ENCODE assay signal across 26 cellular contexts in genomic region chr10:121355161-121355560, GRCh38.
"Had no signal": no experiment of that assay in that cellular context is flagged by ENCODE, and none has a peak within 500 bp of the region (broad histone marks: within the 10 kb centered on the region; RNA-seq: fewer than 3 reads in every experiment).

No MANE protein-coding gene starts in this region.

- H3K4me2 ChIP-seq: neural progenitor cell had no signal

- H3K9me3 ChIP-seq: ovary, psoas muscle, right lobe of liver, sigmoid colon, suprapubic skin, testis, tibial artery, transverse colon, upper lobe of right lung, uterus had no signal

- H3K4me3 ChIP-seq: neural progenitor cell, ovary, psoas muscle, right lobe of liver, sigmoid colon, skin epidermis, suprapubic skin, testis, tibial artery, transverse colon, upper lobe of right lung, uterus had no signal

- H3K36me3 ChIP-seq: neural progenitor cell, ovary, right lobe of liver, sigmoid colon, suprapubic skin, tibial artery, transverse colon, upper lobe of right lung, uterus had no signal

- H3K27me3 ChIP-seq: neural progenitor cell, ovary, right lobe of liver, sigmoid colon, suprapubic skin, testis, tibial artery, transverse colon, upper lobe of right lung, uterus had no signal

- H3K79me2 ChIP-seq: parathyroid adenoma had no signal

- H3K27ac ChIP-seq: neural progenitor cell, ovary, parathyroid adenoma, psoas muscle, right lobe of liver, sigmoid colon, skin epidermis, suprapubic skin, testis, tibial artery, transverse colon, upper lobe of right lung, uterus had no signal

- DNase-seq: naive thymus-derived CD4-positive, alpha-beta T cell; natural killer cell; occipital lobe; ovary; psoas muscle; right cardiac atrium; right lobe of liver; sigmoid colon; stimulated activated CD4-positive, alpha-beta T cell treated with anti-CD3 and anti-CD28 coated beads, Interleukin-15, amount 100 ng/mL, for 24 hours; stimulated activated CD4-positive, alpha-beta T cell treated with anti-CD3 and anti-CD28 coated beads, Interleukin-2, amount 100 ng/mL, for 24 hours; stimulated activated CD4-positive, alpha-beta T cell treated with anti-CD3 and anti-CD28 coated beads, Interleukin-2, amount 100 ng/mL, for 48 hours; stimulated activated CD4-positive, alpha-beta T cell treated with anti-CD3 and anti-CD28 coated beads, Interleukin-4, amount 100 ng/mL, for 4 hours; stimulated activated CD8-positive, alpha-beta memory T cell treated with anti-CD3 and anti-CD28 coated beads, Interleukin-4, amount 100 ng/mL, for 48 hours; stimulated activated naive CD4-positive, alpha-beta T cell; stimulated activated naive CD8-positive, alpha-beta T cell treated with anti-CD3 and anti-CD28 coated beads, Interleukin-15, amount 100 ng/mL, for 72 hours; stimulated activated naive CD8-positive, alpha-beta T cell treated with anti-CD3 and anti-CD28 coated beads, Interleukin-15, Interleukin-2, amounts not matched to agents 100 U/mL and 50 U/mL, for 24 hours; substantia nigra; testis; tibial artery; transverse colon; upper lobe of right lung; uterus had no signal

- H3K4me1 ChIP-seq: neural progenitor cell, parathyroid adenoma, psoas muscle, right lobe of liver, suprapubic skin, testis, tibial artery, transverse colon, upper lobe of right lung, uterus had no signal

- H3K9ac ChIP-seq: neural progenitor cell, parathyroid adenoma had no signal

- H2AFZ ChIP-seq: neural progenitor cell, parathyroid adenoma had no signal
